9 cellular contexts compared by ENCODE assay signal in genomic region chrX:64389489-64389888, GRCh38. TPM values are rescaled to one million over a fixed set of nuclear protein-coding genes. Genes with fewer than 3 reads are reported as not detected.
"Had no signal": no experiment of that assay in that cellular context is flagged by ENCODE, and none has a peak within 500 bp of the region (broad histone marks: within the 10 kb centered on the region; RNA-seq: fewer than 3 reads in every experiment).

No MANE protein-coding gene starts in this region.

- H3K36me3 ChIP-seq: HAP-1 had no signal

- H2AFZ ChIP-seq: GM23248, GM23338 had no signal

- DNase-seq: GM23248, GOT3, H7, H9, HCEC 1CT, HFFc6 had no signal

- H3K9me3 ChIP-seq: HAP-1 had no signal

- H3K4me3 ChIP-seq: GM23248, GM23338, HAP-1 had no signal

- H3K27ac Mint-ChIP-seq: GM23338, H9, HFFc6 had no signal

- ATAC-seq: GM23338, HCT116 had no signal

- H3K4me2 ChIP-seq: GM23338 had no signal

- H3K4me3 Mint-ChIP-seq: GM23338, H9, HFFc6 had no signal

- H3K9ac ChIP-seq: GM23248 had no signal

RNA-seq across cellular contexts. Expression of gene MTMR8, which starts 5.8 kb away (rescaled TPM):
- total RNA-seq: GM23248, HFFc6 had no signal
